Comparison of ENCODE assay signal across 16 cellular contexts in genomic region chr4:7306566-7306965, GRCh38.
"Had no signal": no experiment of that assay in that cellular context is flagged by ENCODE, and none has a peak within 500 bp of the region (broad histone marks: within the 10 kb centered on the region; RNA-seq: fewer than 3 reads in every experiment).

No MANE protein-coding gene starts in this region.

- H3K27ac ChIP-seq: esophagus squamous epithelium, gastroesophageal sphincter, left lung, lower lobe of right lung, neutrophil, suprapubic skin, tibial artery, upper lobe of right lung, vagina had no signal

- H3K36me3 ChIP-seq: esophagus squamous epithelium, gastroesophageal sphincter, left lung, lower lobe of right lung, neutrophil, suprapubic skin, tibial artery, upper lobe of right lung, vagina had no signal

- H3K27me3 ChIP-seq: gastroesophageal sphincter, upper lobe of right lung, vagina had no signal

- ATAC-seq: gastroesophageal sphincter, left lung, lower lobe of right lung, upper lobe of right lung had no signal

- H3K4me3 ChIP-seq: esophagus squamous epithelium, gastroesophageal sphincter, left lung, lower lobe of right lung, smooth muscle cell, suprapubic skin, tibial artery, upper lobe of right lung, vagina had no signal

- DNase-seq: esophagus squamous epithelium; foreskin fibroblast; glutamatergic neuron; islet precursor cell; lower lobe of right lung; naive B cell; stimulated activated CD4-positive, alpha-beta T cell treated with anti-CD3 and anti-CD28 coated beads, Interleukin-2, amount 100 ng/mL, for 48 hours; stimulated activated naive CD4-positive, alpha-beta T cell treated with Interleukin-2 at 50 U/mL for 16 hours; tibial artery; upper lobe of right lung had no signal
